Comparison of ENCODE assay signal across 8 cellular contexts in genomic region chr19:4088975-4089374, GRCh38. TPM values are rescaled to one million over a fixed set of nuclear protein-coding genes. Genes with fewer than 3 reads are reported as not detected.
DNase-seq lines count a peak whose midpoint lies in the region; ATAC-seq and TF ChIP-seq lines count a peak whose summit lies in the region.

No MANE protein-coding gene starts in this region.

- DNase-seq in GM13977 (ENCODE audit: low spot score), result peak; percentile 65
- DNase-seq in HUDEP-2 (lab: John Stamatoyannopoulos, UW; ENCODE audit: unreplicated experiment in 76 of 76), result peak in 56 of 76 experiments; percentile 26 to 76 (median 52)
- DNase-seq in activated effector memory CD4-positive, alpha-beta T cell treated with anti-CD3 and anti-CD28 coated beads, Interleukin-2, amount 50 U/mL, for 16 hours, result peak; percentile 76
- DNase-seq in psoas muscle, result no peak
- DNase-seq in SK-N-SH, result no peak

- no peaks in the 10 kb centered on the region for H3K27me3 ChIP-seq in psoas muscle (ENCODE audit: insufficient read depth in 3 of 3, low read length in 2 of 3)
- H3K27me3 ChIP-seq in SK-N-SH (ENCODE audit: insufficient read depth), result no peaks in the 10 kb centered on the region

- no peaks in the 10 kb centered on the region for H3F3A ChIP-seq in SK-N-SH (replicated peaks; ENCODE audit: insufficient read depth)

- H3K9me3 ChIP-seq in psoas muscle, result no peaks in the 10 kb centered on the region
- H3K9me3 ChIP-seq in SK-N-SH, result no peaks in the 10 kb centered on the region

- no peaks in the 10 kb centered on the region for H3K9me2 ChIP-seq in SK-N-SH

- ATAC-seq in psoas muscle, result no peak
- ATAC-seq in SK-N-SH treated with all-trans-retinoic acid at 6 μM for 48 hours, result no peak
- no peak for ATAC-seq in esophagus mucosa
- no peak for ATAC-seq in GM21526 (IDR thresholded peaks at IDR 0.05; ENCODE audit: low FRiP score, unreplicated experiment)

- peak overlapping the region; percentile 8 for H3K4me3 ChIP-seq in psoas muscle
- H3K4me3 ChIP-seq in SK-N-SH (ENCODE audit: low read depth in 2 of 2, low read length in 1 of 2), result no peak overlapping the region

- H4K20me1 ChIP-seq in SK-N-SH (ENCODE audit: insufficient read depth), result no peaks in the 10 kb centered on the region

- 57 to 93% (median 78%) methylated on average over 2 of the region's 2 CpGs for WGBS in psoas muscle, 3 donors
- WGBS in SK-N-SH (ENCODE audit: low lambda C conversion rate), result 86% methylated on average over 2 of the region's 2 CpGs

- no peak overlapping the region for H3K9ac ChIP-seq in SK-N-SH

- no peak overlapping the region for H2AFZ ChIP-seq in SK-N-SH (ENCODE audit: low read depth)

- no peak for TF ChIP-seq CTCF in GM13977 (IDR thresholded peaks at IDR 0.05; ENCODE audit: extremely low read depth, insufficient read depth, missing control alignments)
- no peak for TF ChIP-seq CTCF in psoas muscle (IDR thresholded peaks at IDR 0.05)
- TF ChIP-seq CTCF in SK-N-SH (IDR thresholded peaks at IDR 0.05), result no peak

- POLR2A ChIA-PET in SK-N-SH (lab: Yijun Ruan, JAX), result no interaction called here

- intact Hi-C loops in psoas muscle (cut with DNase I), result no loop called here

- in situ Hi-C loops in GM13977 (cut with MboI; ENCODE audit: low pct_unique_long_range_greater_than_20kb, low sequenced_read_pairs, unreplicated experiment), result no loop called here

- H3K36me3 ChIP-seq in psoas muscle (ENCODE audit: insufficient read depth in 1 of 2, low read depth in 1 of 2) (peaks cover 9 to 46% of the 10 kb centered on the region in 2 donors), SK-N-SH (replicated peaks in 1 of 2; ENCODE audit: control insufficient read depth in 1 of 2, insufficient read depth in 2 of 2, low read length in 1 of 2) (peaks cover 0 to 11% of the 10 kb centered on the region in 2 experiments)

- H3K4me1 ChIP-seq in psoas muscle (no peaks in the 10 kb centered on the region), SK-N-SH (ENCODE audit: control insufficient read depth in 1 of 2, insufficient read depth in 2 of 2, low read depth in 1 of 2, low read length in 1 of 2) (no peaks in the 10 kb centered on the region)

- H3K79me2 ChIP-seq in SK-N-SH (ENCODE audit: insufficient read depth), result no peaks in the 10 kb centered on the region

- CTCF ChIA-PET in SK-N-SH (lab: Yijun Ruan, JAX), result interaction anchor here (1.2 kb wide), 1 partner anchor 79 kb away, joined by 3 read pairs; no protein-coding TSS in a partner anchor

- no peak for TF ChIP-seq EP300 in SK-N-SH (IDR thresholded peaks at IDR 0.05; ENCODE audit: borderline replicate concordance in 1 of 2, low read depth in 1 of 2, low read length in 1 of 2)

- TF ChIP-seq RAD21 in SK-N-SH (IDR thresholded peaks at IDR 0.05; ENCODE audit: low read length), result no peak

- no peak overlapping the region for H3K27ac ChIP-seq in psoas muscle
- no peak overlapping the region for H3K27ac ChIP-seq in SK-N-SH (ENCODE audit: low read depth in 2 of 2, low read length in 1 of 2)

- H3K4me2 ChIP-seq in SK-N-SH, result no peak overlapping the region

TF ChIP-seq in SK-N-SH treated with all-trans-retinoic acid at 6 μM for 48 hours, 23 proteins besides CTCF, POLR2A, EP300 and RAD21 (continues in another document):
- no peak for TF ChIP-seq PATZ1 (CRISPR knock-in tag; IDR thresholded peaks at IDR 0.05; ENCODE audit: borderline replicate concordance)
- TF ChIP-seq TCF4 (CRISPR knock-in tag; IDR thresholded peaks at IDR 0.05; ENCODE audit: borderline replicate concordance), result no peak
- TF ChIP-seq CREB5 (CRISPR knock-in tag; IDR thresholded peaks at IDR 0.05; ENCODE audit: low read depth), result no peak

TF ChIP-seq in SK-N-SH, 30 proteins besides CTCF, POLR2A, EP300 and RAD21:
- TF ChIP-seq JUND (IDR thresholded peaks at IDR 0.05), result no peak
- TF ChIP-seq ZBTB33 (IDR thresholded peaks at IDR 0.05; ENCODE audit: borderline replicate concordance, low read depth), result no peak
- TF ChIP-seq TEAD4 (IDR thresholded peaks at IDR 0.05; ENCODE audit: borderline replicate concordance, insufficient read depth), result no peak
- no peak for TF ChIP-seq GATA2 (CRISPR knock-in tag; IDR thresholded peaks at IDR 0.05)
- TF ChIP-seq SMC3 (IDR thresholded peaks at IDR 0.05; ENCODE audit: low read depth, low read length), result no peak
- TF ChIP-seq TAF1 (IDR thresholded peaks at IDR 0.05; ENCODE audit: borderline replicate concordance, low read depth, low read length), result no peak
- no peak for TF ChIP-seq RCOR1 (IDR thresholded peaks at IDR 0.05; ENCODE audit: low read length)
- TF ChIP-seq MEF2A (IDR thresholded peaks at IDR 0.05; ENCODE audit: borderline replicate concordance, low read depth), result no peak
- no peak for TF ChIP-seq GABPA (IDR thresholded peaks at IDR 0.05; ENCODE audit: low read depth)
- no peak for TF ChIP-seq USF1 (IDR thresholded peaks at IDR 0.05; ENCODE audit: borderline replicate concordance, low read depth)
- no peak for TF ChIP-seq FOXJ3 (CRISPR knock-in tag; IDR thresholded peaks at IDR 0.05)
- TF ChIP-seq RXRA (IDR thresholded peaks at IDR 0.05; ENCODE audit: borderline replicate concordance, low read depth), result no peak
- TF ChIP-seq EZH2phosphoT487 (IDR thresholded peaks at IDR 0.05; ENCODE audit: borderline replicate concordance, low read depth), result no peak

RNA-seq across cellular contexts. Expression of gene ZBTB7A, which starts 22.3 kb away (rescaled TPM):
- total RNA-seq in psoas muscle (10 to 100 TPM; 25.7 to 55.9 (median 45.7) TPM), esophagus mucosa (53.7 TPM)
- polyA plus RNA-seq in psoas muscle (10 to 100 TPM; 18.5 to 20.3 (median 20.0) TPM), SK-N-SH (2012; rRNA removed) (5.6 and 7.4 TPM in 2 replicates)
- polyA plus RNA-seq in SK-N-SH (2012; cell fraction: cytosol; rRNA removed), result 2.8 and 5.8 TPM in 2 replicates
- 17.7 and 19.8 TPM in 2 replicates for polyA plus RNA-seq in SK-N-SH (2012; cell fraction: nucleus; rRNA removed)

RNA-seq across cellular contexts. Expression of gene MAP2K2, which starts 34.9 kb away (rescaled TPM):
- 100 to 1,000 TPM; 136 to 192 (median 151) TPM for total RNA-seq in psoas muscle
- polyA plus RNA-seq in psoas muscle, result 100 to 1,000 TPM; 189 to 290 (median 207) TPM
- 114 TPM for total RNA-seq in esophagus mucosa
- 67.2 and 114 TPM in 2 replicates for polyA plus RNA-seq in SK-N-SH (2012; rRNA removed)
- 55.7 and 82.6 TPM in 2 replicates for polyA plus RNA-seq in SK-N-SH (2012; cell fraction: cytosol; rRNA removed)
- polyA plus RNA-seq in SK-N-SH (2012; cell fraction: nucleus; rRNA removed), result 156 and 227 TPM in 2 replicates

Comparison
In these comparisons a context has a peak if more than half of its experiments do, and no peak if none do; other contexts are left out.
1. DNase-seq: peak in GM13977 (single experiment), HUDEP-2 (56 of 76) and activated effector memory CD4-positive, alpha-beta T cell treated with anti-CD3 and anti-CD28 coated beads, Interleukin-2, amount 50 U/mL, for 16 hours (single experiment); none in psoas muscle (0 of 2) and SK-N-SH (single experiment).